Comparison of ENCODE assay signal across 19 cellular contexts in genomic region chr16:74633686-74634085, GRCh38.
"Had no signal": no experiment of that assay in that cellular context is flagged by ENCODE, and none has a peak within 500 bp of the region (broad histone marks: within the 10 kb centered on the region; RNA-seq: fewer than 3 reads in every experiment).

No MANE protein-coding gene starts in this region.

- H3K79me2 ChIP-seq: hepatocyte had no signal

- H3K4me3 ChIP-seq: dorsolateral prefrontal cortex, hepatocyte, left ventricle myocardium inferior, lung, psoas muscle, right lobe of liver, testis, tibial nerve had no signal

- H3K4me1 ChIP-seq: left ventricle myocardium inferior, psoas muscle, testis, tibial nerve had no signal

- H3K4me2 ChIP-seq: hepatocyte had no signal

- FAIRE-seq: kidney had no signal

- H3K27me3 ChIP-seq: dorsolateral prefrontal cortex, hepatocyte, right lobe of liver, testis, tibial nerve had no signal

- H3K27ac ChIP-seq: dorsolateral prefrontal cortex, hepatocyte, left ventricle myocardium inferior, psoas muscle, testis, tibial nerve had no signal

- H3K9me3 ChIP-seq: left ventricle myocardium inferior, psoas muscle, right lobe of liver, testis, tibial nerve had no signal

- DNase-seq: cortex of kidney; dorsolateral prefrontal cortex; effector CD8-positive, alpha-beta T cell; foreskin melanocyte; head of caudate nucleus; kidney; left cardiac atrium; left ventricle myocardium inferior; mesenchymal stem cell; naive thymus-derived CD4-positive, alpha-beta T cell; nephron progenitor cell; psoas muscle; retina; right lobe of liver; stimulated activated CD4-positive, alpha-beta T cell treated with anti-CD3 and anti-CD28 coated beads, Interleukin-4, amount 100 ng/mL, for 24 hours; testis had no signal
